ENCODE assay signal across 27 cellular contexts in the genomic region with DNA sequence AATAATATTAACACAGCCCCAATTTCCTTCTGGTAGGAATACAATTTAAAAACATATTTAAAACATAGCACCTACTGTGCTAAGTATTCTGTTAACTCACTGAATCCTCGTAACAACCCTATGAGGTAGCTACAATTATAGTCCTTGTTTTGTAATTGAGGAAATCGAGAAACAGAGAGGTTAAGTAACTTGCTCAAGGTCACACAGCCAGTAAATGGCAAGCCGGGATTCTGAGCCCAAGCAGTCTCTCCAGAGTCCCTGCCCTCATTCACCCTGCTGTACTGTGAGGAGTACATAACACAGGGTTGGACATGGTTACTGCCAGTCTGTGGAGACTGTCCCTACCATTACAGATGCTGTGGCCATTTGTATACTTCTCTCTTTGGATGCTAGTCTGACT. TPM values are rescaled to one million over a fixed set of nuclear protein-coding genes. Genes with fewer than 3 reads are reported as not detected.
DNase-seq lines count a peak whose midpoint lies in the region; ATAC-seq, FAIRE-seq and TF ChIP-seq lines count a peak whose summit lies in the region.
"Had no signal": no experiment of that assay in that cellular context is flagged by ENCODE, and none has a peak within 500 bp of the region (broad histone marks: within the 10 kb centered on the region; RNA-seq: fewer than 3 reads in every experiment).

No MANE protein-coding gene starts in this region.

- H4K8ac ChIP-seq in IMR-90 (ENCODE audit: low read depth in 2 of 2, low read length in 2 of 2) (no peak overlapping the region), H1 (ENCODE audit: extremely low read depth, insufficient read depth, low read length) (no peak overlapping the region)

- H3K4me1 Mint-ChIP-seq in nephron progenitor cell, result no peaks in the 10 kb centered on the region
- H3K4me1 Mint-ChIP-seq in osteocyte (ENCODE audit: unreplicated experiment), result no peaks in the 10 kb centered on the region
- H3K4me1 Mint-ChIP-seq: CD14-positive monocyte had no signal

- H3K27ac Mint-ChIP-seq in nephron progenitor cell, result no peak overlapping the region
- no peak overlapping the region for H3K27ac Mint-ChIP-seq in osteocyte (ENCODE audit: unreplicated experiment)
- H3K27ac Mint-ChIP-seq: CD14-positive monocyte; CD4-positive, alpha-beta memory T cell; CD4-positive, CD25-positive, alpha-beta regulatory T cell had no signal

- in situ Hi-C loops in IMR-90 (cut with MboI; ENCODE audit: low sequenced_read_pairs), result loop anchor here (25.0 kb wide), 1 partner anchor 767 kb away; a partner anchor contains a TSS

- no peak for ATAC-seq in A549
- no peak for ATAC-seq in IMR-90 (ENCODE audit: low read depth)
- ATAC-seq in HG03159 (IDR thresholded peaks at IDR 0.05; ENCODE audit: unreplicated experiment), result no peak

- H3K18ac ChIP-seq in IMR-90 (ENCODE audit: low read depth, low read length) (no peak overlapping the region), H1 (ENCODE audit: extremely low read depth, low read length) (no peak overlapping the region)

- H3K23me2 ChIP-seq in H1 (ENCODE audit: low read depth, low read length), result no peaks in the 10 kb centered on the region

- TF ChIP-seq CTCF in 22Rv1 (IDR thresholded peaks at IDR 0.05), result no peak
- TF ChIP-seq CTCF in A549 (IDR thresholded peaks at IDR 0.05), result no peak
- no peak for TF ChIP-seq CTCF in IMR-90 (conservative IDR thresholded peaks at IDR 0.05; ENCODE audit: low read depth, low read length)
- no peak for TF ChIP-seq CTCF in H1 (IDR thresholded peaks at IDR 0.05; ENCODE audit: control extremely low read depth in 1 of 3, insufficient read depth in 1 of 3, low read depth in 1 of 3, low read length in 3 of 3)
- TF ChIP-seq CTCF in nephron progenitor cell (IDR thresholded peaks at IDR 0.05), result no peak
- no peak for TF ChIP-seq CTCF in osteocyte (IDR thresholded peaks at IDR 0.05)

- no TSS peak for BruUV-seq in IMR-90 (replicated peaks; lab: Mats Ljungman, UMichigan)

- DNase-seq in A549 (ENCODE audit: low read depth in 1 of 2, low spot score in 1 of 2) (no peak), IMR-90 (no peak), H1 (ENCODE audit: low read depth in 1 of 2, low spot score in 2 of 2) (no peak), nephron progenitor cell (no peak), inferior parietal cortex (ENCODE audit: extremely low spot score) (no peak), osteocyte (ENCODE audit: extremely low spot score, unreplicated experiment) (no peak)
- DNase-seq: ACHN; BE2C; C1 segment of cervical spinal cord; CD4-positive, alpha-beta memory T cell; CD4-positive, CD25-positive, alpha-beta regulatory T cell; CD8-positive, alpha-beta memory T cell; COR-L47; DMS 273 treated with DMSO at 0.1 percent for 48 hours; DMS153; DMS53; DMS79; DND-41; EL; GDM1 had no signal

- CTCF ChIA-PET in A549 (lab: Yijun Ruan, JAX) (no interaction called here), IMR-90 (lab: Yijun Ruan, JAX) (no interaction called here), H1 (lab: Charles Lee; ENCODE audit: partially characterized antibody) (interaction anchor here (0.5 kb wide), 1 partner anchor 41 kb away, joined by 3 read pairs; no protein-coding TSS in a partner anchor)

- H3K23ac ChIP-seq in IMR-90 (ENCODE audit: low read depth, low read length) (no peak overlapping the region), H1 (ENCODE audit: insufficient read length) (no peak overlapping the region)

- H3K4me1 ChIP-seq in A549, result peaks cover 10% of the 10 kb centered on the region; the same call in 1 of the 3 replicates
- no peaks in the 10 kb centered on the region for H3K4me1 ChIP-seq in IMR-90 (ENCODE audit: control insufficient read depth, insufficient read depth, low read length)
- H3K4me1 ChIP-seq in H1 (replicated peaks in 1 of 4; ENCODE audit: control insufficient read depth in 3 of 4, insufficient read depth in 4 of 4, low read length in 3 of 4), result no peaks in the 10 kb centered on the region
- H3K4me1 ChIP-seq: BE2C had no signal

- H3K14ac ChIP-seq in IMR-90 (replicated peaks; ENCODE audit: low read depth, low read length), result no peak overlapping the region
- no peak overlapping the region for H3K14ac ChIP-seq in H1 (ENCODE audit: insufficient read length)

- H3K36me3 ChIP-seq in IMR-90 (ENCODE audit: control insufficient read depth, insufficient read depth, low read length) (peaks cover 8% of the 10 kb centered on the region), H1 (ENCODE audit: control insufficient read depth in 2 of 4, insufficient read depth in 4 of 4, low read length in 3 of 4) (peaks cover 3 to 18% (median 8%) of the 10 kb centered on the region in 4 experiments; a peak in 5 of 8 replicates)
- H3K36me3 ChIP-seq: BE2C had no signal

- H3K9ac ChIP-seq in IMR-90 (ENCODE audit: low read depth, low read length), result no peak overlapping the region
- H3K9ac ChIP-seq in H1 (replicated peaks in 1 of 4; ENCODE audit: extremely low read depth in 1 of 4, low read depth in 3 of 4, low read length in 3 of 4), result no peak overlapping the region
- H3K9ac ChIP-seq: BLaER1 had no signal

- no peaks in the 10 kb centered on the region for H3K9me3 ChIP-seq in A549
- no peaks in the 10 kb centered on the region for H3K9me3 ChIP-seq in IMR-90 (ENCODE audit: control insufficient read depth, insufficient read depth, low read length)
- no peaks in the 10 kb centered on the region for H3K9me3 ChIP-seq in H1 (ENCODE audit: insufficient read depth in 2 of 2, low read depth in 1 of 2, low read length in 1 of 2)
- H3K9me3 ChIP-seq: BE2C, BLaER1 had no signal

- H3K9me1 ChIP-seq in IMR-90 (ENCODE audit: insufficient read depth, low read length), result no peaks in the 10 kb centered on the region; the same call in 1 of the 2 replicates

- H2BK120ac ChIP-seq in IMR-90 (ENCODE audit: low read depth, low read length), result no peak overlapping the region
- H2BK120ac ChIP-seq in H1 (replicated peaks; ENCODE audit: low read depth, low read length), result no peak overlapping the region

- TF ChIP-seq EP300 in A549 (IDR thresholded peaks at IDR 0.05) (no peak), H1 (IDR thresholded peaks at IDR 0.05; ENCODE audit: borderline replicate concordance in 1 of 2, low read depth in 2 of 2, low read length in 2 of 2) (no peak)

- H3K79me1 ChIP-seq in IMR-90 (ENCODE audit: low read depth in 1 of 2, low read length in 2 of 2) (no peaks in the 10 kb centered on the region; a peak in 1 of 4 replicates), H1 (ENCODE audit: low read depth, low read length) (no peaks in the 10 kb centered on the region)

- H4K5ac ChIP-seq in IMR-90 (ENCODE audit: low read depth, low read length), result no peak overlapping the region
- no peak overlapping the region for H4K5ac ChIP-seq in H1 (ENCODE audit: insufficient read length, low read depth, low read length)

- no peaks in the 10 kb centered on the region for H3K79me2 ChIP-seq in H1 (ENCODE audit: control insufficient read depth in 1 of 2, insufficient read depth in 2 of 2, low read length in 2 of 2)

- intact Hi-C loops in IMR-90 (cut with micrococcal nuclease), result no loop called here

- no peaks in the 10 kb centered on the region for H3K27me3 Mint-ChIP-seq in nephron progenitor cell (ENCODE audit: low read depth, poor library complexity)
- H3K27me3 Mint-ChIP-seq in osteocyte (ENCODE audit: unreplicated experiment), result no peaks in the 10 kb centered on the region
- H3K27me3 Mint-ChIP-seq: CD4-positive, alpha-beta memory T cell; CD4-positive, CD25-positive, alpha-beta regulatory T cell; CD8-positive, alpha-beta memory T cell had no signal

- H2AFZ ChIP-seq in IMR-90 (replicated peaks; ENCODE audit: low read length, poor library complexity) (no peak overlapping the region), H1 (ENCODE audit: low read length) (no peak overlapping the region)

- no peak overlapping the region for H2BK12ac ChIP-seq in H1 (ENCODE audit: low read depth, low read length)

- TF ChIP-seq RAD21 in A549 (conservative IDR thresholded peaks at IDR 0.05 in 1 of 2, IDR thresholded peaks at IDR 0.05 in 1 of 2), result no peak
- TF ChIP-seq RAD21 in IMR-90 (IDR thresholded peaks at IDR 0.05; ENCODE audit: low read length), result no peak
- no peak for TF ChIP-seq RAD21 in H1 (IDR thresholded peaks at IDR 0.05 in 1 of 2, conservative IDR thresholded peaks at IDR 0.05 in 1 of 2; ENCODE audit: low read depth in 2 of 2, low read length in 2 of 2)

- H3K27me3 ChIP-seq in IMR-90 (ENCODE audit: control insufficient read depth, insufficient read depth, low read length) (no peaks in the 10 kb centered on the region), H1 (replicated peaks in 1 of 4; ENCODE audit: control insufficient read depth in 3 of 4, extremely low read depth in 1 of 4, insufficient read depth in 3 of 4, low read length in 3 of 4) (peaks cover 0 to 1% (median 0%) of the 10 kb centered on the region in 4 experiments; a peak in 1 of 7 replicates)
- H3K27me3 ChIP-seq: BLaER1 had no signal

- H4K91ac ChIP-seq in IMR-90 (ENCODE audit: insufficient read depth, low read depth, low read length), result no peak overlapping the region
- H4K91ac ChIP-seq in H1 (replicated peaks; ENCODE audit: insufficient read length, low read length), result no peak overlapping the region

- H3K9me3 Mint-ChIP-seq in nephron progenitor cell, result no peaks in the 10 kb centered on the region
- H3K9me3 Mint-ChIP-seq in osteocyte (ENCODE audit: unreplicated experiment), result no peaks in the 10 kb centered on the region
- H3K9me3 Mint-ChIP-seq: CD14-positive monocyte; CD4-positive, CD25-positive, alpha-beta regulatory T cell; CD8-positive, alpha-beta memory T cell had no signal

- TF ChIP-seq POLR2A in A549 (IDR thresholded peaks at IDR 0.05; ENCODE audit: low read length) (no peak), IMR-90 (IDR thresholded peaks at IDR 0.05; ENCODE audit: low read depth, low read length) (no peak), H1 (IDR thresholded peaks at IDR 0.05; ENCODE audit: control extremely low read depth in 1 of 2, low read depth in 2 of 2, low read length in 2 of 2) (no peak)

- H3K56ac ChIP-seq in IMR-90 (ENCODE audit: extremely low read depth, insufficient read depth, low read length) (no peak overlapping the region), H1 (replicated peaks; ENCODE audit: insufficient read length, low read depth, low read length) (no peak overlapping the region)

- dilution Hi-C loops in IMR-90 (cut with HindIII; ENCODE audit: low sequenced_read_pairs, unreplicated experiment), result no loop called here

- WGBS in A549 (ENCODE audit: missing lambda C conversion rate), result 72% methylated on average over 3 of the region's 3 CpGs
- WGBS in IMR-90 (ENCODE audit: extremely low coverage in 2 of 2, insufficient read length in 1 of 2), 2 experiments, result no CpG with 5 or more reads among the region's 3 CpGs
- WGBS in H1 (ENCODE audit: extremely low coverage in 1 of 2, insufficient coverage in 1 of 2, insufficient read length in 1 of 2, insufficient replicate concordance in 2 of 2, low coverage in 1 of 2, low lambda C conversion rate in 2 of 2, missing lambda C conversion rate in 1 of 2), 2 experiments, result 84% methylated on average over 3 of the region's 3 CpGs; no CpG with 5 or more reads in 1 of the 2 experiments

- H2BK15ac ChIP-seq in IMR-90 (ENCODE audit: low read depth, low read length), result no peak overlapping the region
- no peak overlapping the region for H2BK15ac ChIP-seq in H1 (ENCODE audit: low read length)

- H2AK5ac ChIP-seq in IMR-90 (ENCODE audit: low read depth, low read length) (no peak overlapping the region), H1 (ENCODE audit: low read depth, low read length) (no peak overlapping the region)

- H3K36me3 Mint-ChIP-seq in nephron progenitor cell (ENCODE audit: low read depth) (peaks cover 29% of the 10 kb centered on the region), osteocyte (ENCODE audit: unreplicated experiment) (peaks cover 23% of the 10 kb centered on the region)

- H3K27ac ChIP-seq in 22Rv1 (peak overlapping the region; percentile 55), A549 (no peak overlapping the region), IMR-90 (ENCODE audit: insufficient read depth, low read length) (no peak overlapping the region), H1 (ENCODE audit: low read depth, low read length) (no peak overlapping the region)
- H3K27ac ChIP-seq: BLaER1 had no signal

- H2BK5ac ChIP-seq in IMR-90 (ENCODE audit: low read depth, low read length, poor library complexity, severe bottlenecking) (no peak overlapping the region), H1 (ENCODE audit: low read depth, low read length) (no peak overlapping the region)

- no peak for FAIRE-seq in A549 (lab: Jason Lieb, UNC)
- FAIRE-seq in H1 (lab: Jason Lieb, UNC), result no peak
- FAIRE-seq: GM12878, GM12892, GM18507 had no signal

- H3K4me3 ChIP-seq in A549 (no peak overlapping the region), IMR-90 (ENCODE audit: insufficient read depth, low read depth, low read length) (no peak overlapping the region), H1 (ENCODE audit: extremely low read depth in 1 of 4, insufficient read depth in 2 of 4, low read depth in 3 of 4, low read length in 4 of 4) (no peak overlapping the region)
- H3K4me3 ChIP-seq: BLaER1, GM12878 had no signal

- H4K20me1 ChIP-seq in IMR-90 (ENCODE audit: insufficient read depth, low read length), result no peaks in the 10 kb centered on the region
- peaks cover 0 to 3% of the 10 kb centered on the region in 2 experiments for H4K20me1 ChIP-seq in H1 (replicated peaks in 1 of 2; ENCODE audit: control insufficient read depth in 1 of 2, insufficient read depth in 2 of 2, low read length in 2 of 2)
- H4K20me1 ChIP-seq: BLaER1 had no signal

- POLR2A ChIA-PET in A549 (lab: Yijun Ruan, JAX) (interaction anchor here (1.2 kb wide), 1 partner anchor 48 kb away, joined by 3 read pairs; a partner anchor contains a TSS), IMR-90 (lab: Charles Lee; ENCODE audit: unreplicated experiment) (no interaction called here), H1 (lab: Charles Lee; ENCODE audit: partially characterized antibody) (interaction anchor here (1.3 to 2.7 kb wide), 3 partner anchors 8 to 26 kb away, joined by 4 to 8 read pairs (median 5); no protein-coding TSS in a partner anchor)

- H2AK9ac ChIP-seq in IMR-90 (replicated peaks; ENCODE audit: low read depth, low read length, poor library complexity), result peak overlapping the region; percentile 38

- no peak overlapping the region for H3K4me2 ChIP-seq in A549
- no peak overlapping the region for H3K4me2 ChIP-seq in IMR-90 (ENCODE audit: low read depth, low read length)
- H3K4me2 ChIP-seq in H1 (ENCODE audit: insufficient read depth in 1 of 2, low read depth in 2 of 2, low read length in 2 of 2), result no peak overlapping the region
- H3K4me2 ChIP-seq: BLaER1 had no signal

- no peak overlapping the region for H3K4me3 Mint-ChIP-seq in nephron progenitor cell
- H3K4me3 Mint-ChIP-seq in osteocyte (ENCODE audit: unreplicated experiment), result no peak overlapping the region
- H3K4me3 Mint-ChIP-seq: CD14-positive monocyte; CD4-positive, alpha-beta memory T cell; CD4-positive, CD25-positive, alpha-beta regulatory T cell; CD8-positive, alpha-beta memory T cell had no signal

- H3K4ac ChIP-seq in IMR-90 (ENCODE audit: low read depth, low read length) (no peak overlapping the region), H1 (replicated peaks; ENCODE audit: insufficient read length, low read depth, low read length) (no peak overlapping the region)

- H2BK20ac ChIP-seq in IMR-90 (ENCODE audit: low read depth, low read length) (no peak overlapping the region), H1 (ENCODE audit: low read length) (no peak overlapping the region)

RNA-seq across cellular contexts. Expression of a gene that starts 44.3 kb away (rescaled TPM):
- polyA plus RNA-seq in A549 (2011; rRNA removed) (31.9 and 36.5 TPM in 2 replicates), A549 (2017; fragmentation: RNase III; extraction: RNeasy Plus Mini Kit Qiagen cat#74134 plus additional on column Dnase treatment) (17.9 to 20.3 TPM (median 18.4 TPM) in 3 replicates), IMR-90 (2012; rRNA removed) (10.7 and 13.4 TPM in 2 replicates), H1 (2011; rRNA removed) (21.0 and 30.0 TPM in 2 replicates)
- polyA plus RNA-seq in A549 (2012; cell fraction: cytosol; rRNA removed), result 11.4 and 13.7 TPM in 2 replicates
- polyA plus RNA-seq in A549 (2012; cell fraction: nucleus; rRNA removed), result 20.9 and 33.3 TPM in 2 replicates
- 24.4 and 28.7 TPM in 2 replicates for polyA minus RNA-seq in A549 (2011; rRNA and poly(A)+ RNA removed)
- total RNA-seq in IMR-90 (2012; rRNA removed) (13.8 and 23.9 TPM in 2 replicates), osteocyte (33.5 and 35.1 TPM in 2 replicates)
- 3.8 and 4.8 TPM in 2 replicates for polyA plus RNA-seq in IMR-90 (2012; cell fraction: cytosol; rRNA removed)
- polyA plus RNA-seq in IMR-90 (2012; cell fraction: nucleus; rRNA removed; ENCODE audit: low replicate concordance), result 9.8 and 36.2 TPM in 2 replicates
- total RNA-seq in H1 (2021; fragmentation: NEBNext Ultra II Directional; extraction: Animal tissue kit (Norgen Biotek cat#: 25700)), result 54.2 and 58.7 TPM in 2 replicates
- polyA plus RNA-seq in H1 (2011; cell fraction: cytosol; rRNA removed), result 33.7 TPM
- polyA plus RNA-seq in H1 (2011; cell fraction: nucleus; rRNA removed), result 23.5 TPM
- 26.8 to 43.7 TPM (median 29.3 TPM) in 4 replicates for polyA plus RNA-seq in H1 (2012, experiment 1 of 2)
- 6.0 TPM for polyA plus RNA-seq in H1 (2012, experiment 2 of 2)
- 37.4 TPM for polyA plus RNA-seq in H1 (2013, experiment 1 of 2)
- 36.9 TPM for polyA plus RNA-seq in H1 (2013, experiment 2 of 2)
- polyA minus RNA-seq in H1 (2011; rRNA and poly(A)+ RNA removed), result 49.3 and 51.2 TPM in 2 replicates
- polyA minus RNA-seq in H1 (2011; cell fraction: cytosol; rRNA and poly(A)+ RNA removed), result 32.2 TPM
- polyA minus RNA-seq in H1 (2011; cell fraction: nucleus; rRNA and poly(A)+ RNA removed), result 42.2 TPM

RNA-seq across cellular contexts. Expression of a gene that starts 48.0 kb away (rescaled TPM):
- polyA plus RNA-seq in A549 (2011; rRNA removed) (27.6 and 32.4 TPM in 2 replicates), A549 (2017; fragmentation: RNase III; extraction: RNeasy Plus Mini Kit Qiagen cat#74134 plus additional on column Dnase treatment) (10.6 to 13.7 TPM (median 13.1 TPM) in 3 replicates), IMR-90 (2012; rRNA removed) (26.3 TPM in 2 replicates), H1 (2011; rRNA removed) (4.7 and 5.2 TPM in 2 replicates)
- 7.5 and 8.7 TPM in 2 replicates for polyA plus RNA-seq in A549 (2012; cell fraction: cytosol; rRNA removed)
- polyA plus RNA-seq in A549 (2012; cell fraction: nucleus; rRNA removed), result 6.7 and 11.0 TPM in 2 replicates
- polyA minus RNA-seq in A549 (2011; rRNA and poly(A)+ RNA removed), result 30.7 and 31.9 TPM in 2 replicates
- total RNA-seq in IMR-90 (2012; rRNA removed) (53.0 and 54.5 TPM in 2 replicates), osteocyte (26.6 and 28.6 TPM in 2 replicates)
- 10.3 and 27.2 TPM in 2 replicates for polyA plus RNA-seq in IMR-90 (2012; cell fraction: cytosol; rRNA removed)
- polyA plus RNA-seq in IMR-90 (2012; cell fraction: nucleus; rRNA removed; ENCODE audit: low replicate concordance), result 16.1 and 62.4 TPM in 2 replicates
- 9.2 and 9.3 TPM in 2 replicates for total RNA-seq in H1 (2021; fragmentation: NEBNext Ultra II Directional; extraction: Animal tissue kit (Norgen Biotek cat#: 25700))
- 3.7 TPM for polyA plus RNA-seq in H1 (2011; cell fraction: cytosol; rRNA removed)
- 8.3 TPM for polyA plus RNA-seq in H1 (2011; cell fraction: nucleus; rRNA removed)
- polyA plus RNA-seq in H1 (2012, experiment 1 of 2), result 4.1 to 7.6 TPM (median 6.0 TPM) in 4 replicates
- polyA plus RNA-seq in H1 (2012, experiment 2 of 2), result 0.73 TPM
- 9.5 TPM for polyA plus RNA-seq in H1 (2013, experiment 1 of 2)
- polyA plus RNA-seq in H1 (2013, experiment 2 of 2), result 8.5 TPM
- 15.9 and 16.8 TPM in 2 replicates for polyA minus RNA-seq in H1 (2011; rRNA and poly(A)+ RNA removed)
- polyA minus RNA-seq in H1 (2011; cell fraction: cytosol; rRNA and poly(A)+ RNA removed), result 6.5 TPM
- 24.7 TPM for polyA minus RNA-seq in H1 (2011; cell fraction: nucleus; rRNA and poly(A)+ RNA removed)
